18 cellular contexts compared by ENCODE assay signal in genomic region chr1:218364028-218364710, GRCh38. TPM values are rescaled to one million over a fixed set of nuclear protein-coding genes. Genes with fewer than 3 reads are reported as not detected.
DNase-seq lines count a peak whose midpoint lies in the region; ATAC-seq and TF ChIP-seq lines count a peak whose summit lies in the region.
"Had no signal": no experiment of that assay in that cellular context is flagged by ENCODE, and none has a peak within 500 bp of the region (broad histone marks: within the 10 kb centered on the region; RNA-seq: fewer than 3 reads in every experiment).

No MANE protein-coding gene starts in this region.

- H3K4me1 ChIP-seq in gastroesophageal sphincter (peaks cover 12 to 73% (median 12%) of the 10 kb centered on the region in 3 donors), skeletal muscle satellite cell (ENCODE audit: control insufficient read depth, insufficient read depth, low read length) (peaks cover 29% of the 10 kb centered on the region)

- TF ChIP-seq CTCF in gastroesophageal sphincter (IDR thresholded peaks at IDR 0.05) = no peak

- H3K27ac ChIP-seq in gastroesophageal sphincter = peak overlapping the region; percentile 43 to 76 (median 70)
- H3K27ac ChIP-seq: SJCRH30 had no signal

- WGBS in gastroesophageal sphincter (ENCODE audit: low coverage in 1 of 2), 2 donors = 40 to 60% methylated on average over 6 to 8 of the region's 8 CpGs

- ATAC-seq in gastroesophageal sphincter = no peak
- ATAC-seq: heart left ventricle; stimulated activated effector memory CD8-positive, alpha-beta T cell treated with anti-CD3 and anti-CD28 coated beads, Interleukin-12 subunit alpha, Interleukin-12 subunit beta, amount 100 ng/mL, for 72 hours had no signal

- peak; percentile 18 for DNase-seq in EH (ENCODE audit: low read depth)
- DNase-seq in SHP77 treated with DMSO at 0.1 percent for 48 hours (lab: John Stamatoyannopoulos, UW) = peak; percentile 50
- DNase-seq in activated gamma-delta T cell (lab: John Stamatoyannopoulos, UW) = no peak
- no peak for DNase-seq in NOMO-1 (lab: John Stamatoyannopoulos, UW; ENCODE audit: unreplicated experiment in 2 of 2)
- DNase-seq in globus pallidus (ENCODE audit: low spot score) = no peak
- no peak for DNase-seq in NCI-H345 treated with DMSO at 0.1 percent for 48 hours (lab: John Stamatoyannopoulos, UW; ENCODE audit: unreplicated experiment)
- DNase-seq: activated CD4-positive, alpha-beta T cell treated with anti-CD3 and anti-CD28 coated beads, Interleukin-2, amount 10 ng/mL, durations not matched to agents 7 days and 5 days; activated naive CD8-positive, alpha-beta T cell treated with anti-CD3 and anti-CD28 coated beads, Interleukin-2, amount 10 ng/mL, durations not matched to agents 7 days and 5 days; Calu3; GF-D8; heart left ventricle; NCI-H2107; SJCRH30; T-helper 9 cell had no signal

- H3K4me2 ChIP-seq in skeletal muscle satellite cell (ENCODE audit: low read length) = no peak overlapping the region

- peak overlapping the region; percentile 28 for H3K9ac ChIP-seq in skeletal muscle satellite cell (ENCODE audit: low read depth, low read length)

- H3K9me3 ChIP-seq in gastroesophageal sphincter (no peaks in the 10 kb centered on the region), skeletal muscle satellite cell (replicated peaks; ENCODE audit: low read length) (no peaks in the 10 kb centered on the region)
- H3K9me3 ChIP-seq: HAP-1, heart left ventricle, SJCRH30 had no signal

- H3K27me3 ChIP-seq in gastroesophageal sphincter (no peaks in the 10 kb centered on the region), skeletal muscle satellite cell (ENCODE audit: control insufficient read depth, insufficient read depth, low read length) (no peaks in the 10 kb centered on the region)
- H3K27me3 ChIP-seq: heart left ventricle, SJCRH30 had no signal

- no peak for TF ChIP-seq POLR2A in gastroesophageal sphincter (IDR thresholded peaks at IDR 0.05)

- TF ChIP-seq EP300 in gastroesophageal sphincter (IDR thresholded peaks at IDR 0.05) = no peak

- H3K4me3 ChIP-seq in gastroesophageal sphincter (no peak overlapping the region), skeletal muscle satellite cell (ENCODE audit: low read length) (no peak overlapping the region)
- H3K4me3 ChIP-seq: HAP-1, heart left ventricle, SJCRH30 had no signal

- H3K36me3 ChIP-seq in gastroesophageal sphincter = no peaks in the 10 kb centered on the region
- H3K36me3 ChIP-seq in skeletal muscle satellite cell (ENCODE audit: insufficient read depth, low read length) = peaks cover 11% of the 10 kb centered on the region
- H3K36me3 ChIP-seq: HAP-1 had no signal

RNA-seq across cellular contexts. Expression of gene TGFB2, which starts 19.0 kb away (rescaled TPM):
- 1 to 10 TPM; 3.3 to 9.4 (median 6.8) TPM for total RNA-seq in gastroesophageal sphincter
- total RNA-seq in skeletal muscle satellite cell (2012; rRNA removed) = 3.0 and 3.5 TPM in 2 replicates
- total RNA-seq: activated CD4-positive, alpha-beta T cell treated with anti-CD3 and anti-CD28 coated beads, Interleukin-2, amount 10 ng/mL, durations not matched to agents 7 days and 5 days; activated naive CD8-positive, alpha-beta T cell treated with anti-CD3 and anti-CD28 coated beads, Interleukin-2, amount 10 ng/mL, durations not matched to agents 7 days and 5 days had no signal

Comparison
In these comparisons a context has a peak if more than half of its experiments do, and no peak if none do; other contexts are left out.
1. DNase-seq: peak in EH (single experiment) and SHP77 treated with DMSO at 0.1 percent for 48 hours (single experiment); none in activated gamma-delta T cell (single experiment), NOMO-1 (0 of 2), globus pallidus (single experiment) and NCI-H345 treated with DMSO at 0.1 percent for 48 hours (single experiment).